ENCODE assay signal across 9 cellular contexts in genomic region chr7:36301914-36302771, GRCh38.
DNase-seq lines count a peak whose midpoint lies in the region; ATAC-seq and TF ChIP-seq lines count a peak whose summit lies in the region.
"Had no signal": no experiment of that assay in that cellular context is flagged by ENCODE, and none has a peak within 500 bp of the region (broad histone marks: within the 10 kb centered on the region; RNA-seq: fewer than 3 reads in every experiment).

No MANE protein-coding gene starts in this region.

- H3K9me3 ChIP-seq in SK-N-MC (ENCODE audit: low read depth, low read length): no peaks in the 10 kb centered on the region

- DNase-seq in H4 (ENCODE audit: low spot score) (peak; percentile 88), SK-N-MC (ENCODE audit: low read depth, low spot score) (peak; percentile 42), fibroblast of mammary gland (ENCODE audit: low read depth) (peak; percentile 37), NCI-H446 treated with DMSO at 0.1 percent for 48 hours (lab: John Stamatoyannopoulos, UW) (no peak), NCI-H2227 (lab: John Stamatoyannopoulos, UW; ENCODE audit: unreplicated experiment) (no peak)
- DNase-seq: DMS 273 treated with DMSO at 0.1 percent for 48 hours had no signal

- no peak for TF ChIP-seq CTCF in fibroblast of mammary gland (conservative IDR thresholded peaks at IDR 0.05; ENCODE audit: control insufficient read depth, insufficient read depth, low read depth, low read length)

- ATAC-seq in GM18868 (IDR thresholded peaks at IDR 0.05; ENCODE audit: unreplicated experiment) (no peak), GM21390 (IDR thresholded peaks at IDR 0.05; ENCODE audit: unreplicated experiment) (no peak)

- H3K27ac ChIP-seq in SK-N-MC: peak overlapping the region; percentile 79
- peak overlapping the region; percentile 64 for H3K27ac ChIP-seq in rectal smooth muscle tissue (ENCODE audit: low read depth, low read length)

- H3K27me3 ChIP-seq in rectal smooth muscle tissue (ENCODE audit: control insufficient read depth, insufficient read depth, low read length): no peaks in the 10 kb centered on the region

- H3K4me3 ChIP-seq in SK-N-MC: peak overlapping the region; percentile 49
- no peak overlapping the region for H3K4me3 ChIP-seq in fibroblast of mammary gland (ENCODE audit: control insufficient read depth, low read depth, low read length)
- H3K4me3 ChIP-seq in rectal smooth muscle tissue (ENCODE audit: low read length): no peak overlapping the region

- H3K36me3 ChIP-seq in SK-N-MC (ENCODE audit: insufficient read depth, low read length): no peaks in the 10 kb centered on the region
- H3K36me3 ChIP-seq in rectal smooth muscle tissue (ENCODE audit: control insufficient read depth, insufficient read depth, low read length): peaks cover 7% of the 10 kb centered on the region

- peaks cover 18% of the 10 kb centered on the region for H3K4me1 ChIP-seq in rectal smooth muscle tissue (ENCODE audit: control insufficient read depth, insufficient read depth, low read length)

- H3K9ac ChIP-seq in SK-N-MC (ENCODE audit: insufficient read length) (no peak overlapping the region), rectal smooth muscle tissue (ENCODE audit: low read length) (no peak overlapping the region)

Comparison
In these comparisons a context has a peak if more than half of its experiments do, and no peak if none do; other contexts are left out.
1. DNase-seq: peak in H4 (single experiment), SK-N-MC (single experiment) and fibroblast of mammary gland (single experiment); none in NCI-H446 treated with DMSO at 0.1 percent for 48 hours (single experiment) and NCI-H2227 (single experiment).